Comparison of ENCODE assay signal across 8 cellular contexts in the genomic region with DNA sequence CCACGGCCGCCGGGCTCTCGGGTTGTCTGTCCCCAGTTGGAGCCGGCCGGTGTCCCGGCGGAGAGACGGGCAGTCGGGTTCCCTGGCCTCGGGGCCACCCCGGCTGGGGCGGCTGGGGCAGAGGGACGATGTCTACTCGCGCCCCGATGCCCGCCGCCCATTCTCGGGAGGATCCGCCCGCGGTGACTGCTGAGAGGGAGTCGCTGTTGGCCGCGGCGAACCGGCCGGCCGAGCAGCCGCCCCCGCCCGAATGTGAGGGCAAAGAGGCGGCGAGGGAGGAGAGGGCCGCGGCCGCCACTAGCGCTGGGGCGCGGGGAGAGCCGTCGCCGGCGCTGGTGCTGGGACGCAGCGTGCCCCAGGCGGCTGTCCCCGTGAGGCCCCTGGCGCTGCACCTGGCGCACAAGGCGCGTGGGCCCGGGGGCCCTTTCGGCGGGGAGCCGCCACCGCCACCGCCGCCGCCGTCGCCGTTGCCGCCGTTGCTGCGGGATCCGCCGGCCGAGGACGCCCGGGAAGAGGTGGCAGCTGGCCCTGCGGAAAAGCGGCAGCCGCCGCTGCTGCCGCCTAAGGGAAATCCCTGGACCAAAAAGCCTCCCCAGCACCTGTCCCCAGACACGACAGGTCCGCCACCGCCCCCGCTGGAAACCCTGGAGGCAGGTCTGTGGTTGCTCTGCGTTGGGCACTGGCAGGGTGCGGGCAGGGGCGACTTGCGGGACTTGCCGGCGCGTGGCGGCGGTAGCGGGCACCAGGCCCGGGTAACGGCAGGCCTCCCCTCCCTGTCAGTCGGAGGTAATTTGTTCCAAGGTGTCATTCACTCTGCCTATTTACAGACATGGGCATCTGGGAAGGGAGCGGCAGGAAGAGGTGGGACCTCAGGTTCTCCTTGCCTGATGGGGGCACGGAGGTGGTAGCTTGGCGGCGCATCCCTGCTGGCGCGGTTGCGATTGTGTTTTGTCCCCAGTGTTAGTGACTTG. TPM values are rescaled to one million over a fixed set of nuclear protein-coding genes. Genes with fewer than 3 reads are reported as not detected.
DNase-seq lines count a peak whose midpoint lies in the region; ATAC-seq and TF ChIP-seq lines count a peak whose summit lies in the region.

No MANE protein-coding gene starts in this region.

- H3K27me3 Mint-ChIP-seq in endodermal cell (ENCODE audit: insufficient read depth): no peaks in the 10 kb centered on the region

- no peaks in the 10 kb centered on the region for H3K27me3 ChIP-seq in endodermal cell (ENCODE audit: control insufficient read depth, insufficient read depth, low read length, poor library complexity, severe bottlenecking)

- H3K9ac ChIP-seq in endodermal cell (ENCODE audit: extremely low read depth, low read length, poor library complexity, severe bottlenecking): peak overlapping the region; percentile 93

- H3K4me1 Mint-ChIP-seq in endodermal cell: peaks cover 10% of the 10 kb centered on the region

- H3K9me3 Mint-ChIP-seq in endodermal cell: no peaks in the 10 kb centered on the region

- ATAC-seq in GM19328 (IDR thresholded peaks at IDR 0.05; ENCODE audit: unreplicated experiment) (peak; percentile 34), HG03439 (IDR thresholded peaks at IDR 0.05; ENCODE audit: unreplicated experiment) (peak; percentile 39)

- peaks cover 2% of the 10 kb centered on the region for H3K36me3 Mint-ChIP-seq in endodermal cell (ENCODE audit: low read depth)

- 0% methylated on average over 6 to 101 of the region's 101 CpGs for WGBS in endodermal cell (ENCODE audit: insufficient coverage in 1 of 2, insufficient read length in 1 of 2), 2 experiments

- peak; percentile 18 for DNase-seq in NCI-H774 (lab: John Stamatoyannopoulos, UW)
- DNase-seq in activated CD8-positive, alpha-beta memory T cell treated with anti-CD3 and anti-CD28 coated beads, Interleukin-2, amount 50 U/mL, for 24 hours (ENCODE audit: extremely low read depth): peak; percentile 18
- peak; percentile 90 for DNase-seq in endodermal cell
- peak; percentile 43 for DNase-seq in midbrain (lab: John Stamatoyannopoulos, UW)
- peak; percentile 41 to 45 for DNase-seq in stimulated activated CD8-positive, alpha-beta memory T cell treated with anti-CD3 and anti-CD28 coated beads, Interleukin-15, amount 100 ng/mL, for 4 hours (ENCODE audit: low read depth in 2 of 2)

- H3K36me3 ChIP-seq in endodermal cell (ENCODE audit: control insufficient read depth, insufficient read depth, low read length): no peaks in the 10 kb centered on the region

- TF ChIP-seq CTCF in C4-2B (conservative IDR thresholded peaks at IDR 0.05) (peak; percentile 36), endodermal cell (conservative IDR thresholded peaks at IDR 0.05) (peak; percentile 46)

- peak overlapping the region; percentile 80 for H3K4me3 Mint-ChIP-seq in endodermal cell

- no peaks in the 10 kb centered on the region for H3K4me1 ChIP-seq in endodermal cell (ENCODE audit: control insufficient read depth, insufficient read depth, low read length)

- peak overlapping the region; percentile 95 for H3K4me3 ChIP-seq in endodermal cell (ENCODE audit: low read length)

- H3K9me3 ChIP-seq in endodermal cell (ENCODE audit: control insufficient read depth, low read length): no peaks in the 10 kb centered on the region

- H3K27ac ChIP-seq in C4-2B (peak overlapping the region; percentile 96), endodermal cell (ENCODE audit: low read depth, low read length) (peak overlapping the region; percentile 88)

- H3K27ac Mint-ChIP-seq in endodermal cell: peak overlapping the region; percentile 90

RNA-seq across cellular contexts. Expression of a gene that starts 0.7 kb away (rescaled TPM):
- 10 to 100 TPM; 27.0 to 32.6 TPM for total RNA-seq in endodermal cell
- polyA plus RNA-seq in endodermal cell (2013, experiment 1 of 2): 17.8 TPM
- 18.2 TPM for polyA plus RNA-seq in endodermal cell (2013, experiment 2 of 2)

Comparison
In these comparisons a context has a peak if more than half of its experiments do, and no peak if none do; other contexts are left out.
1. Peak in every context shown above with its lines: DNase-seq, ATAC-seq, H3K4me3 ChIP-seq and H3K27ac ChIP-seq.
2. DNase-seq: peak in every context shown above with its lines; median percentile 90 in endodermal cell; 43 in midbrain; 43 in stimulated activated CD8-positive, alpha-beta memory T cell treated with anti-CD3 and anti-CD28 coated beads, Interleukin-15, amount 100 ng/mL, for 4 hours; 18 in NCI-H774; 18 in activated CD8-positive, alpha-beta memory T cell treated with anti-CD3 and anti-CD28 coated beads, Interleukin-2, amount 50 U/mL, for 24 hours.